In the genomic region with DNA sequence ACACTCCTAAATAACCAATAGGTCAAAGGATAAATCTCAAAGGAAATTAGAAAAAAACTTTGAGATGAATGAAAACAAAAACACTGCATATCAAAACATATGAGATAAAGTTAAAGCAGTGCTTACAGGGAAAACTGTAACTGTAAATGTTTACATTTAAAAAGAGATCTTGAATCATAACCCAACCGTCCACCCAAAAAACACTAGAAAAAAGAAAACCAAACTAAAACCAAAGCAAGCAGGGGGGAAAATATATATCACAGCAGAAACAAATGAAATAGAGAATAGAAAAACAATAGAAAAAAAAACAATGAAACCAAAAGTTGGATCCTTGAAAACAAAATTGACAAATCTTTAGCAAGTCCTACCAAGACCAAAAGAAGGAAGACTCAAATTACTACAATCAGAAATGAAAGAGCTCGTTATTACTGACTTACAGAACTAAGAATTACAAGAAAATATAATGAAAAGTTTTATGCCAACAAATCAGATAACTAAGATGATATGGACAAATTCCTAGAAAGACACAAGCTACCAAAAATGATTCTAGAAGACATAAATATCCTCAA, we compare ENCODE assay signal across 32 cellular contexts.
A peak's percentile ranks its signal among the peaks of the same experiment; 100 is the strongest.
DNase-seq lines count a peak whose midpoint lies in the region; ATAC-seq, FAIRE-seq and TF ChIP-seq lines count a peak whose summit lies in the region.
"Had no signal": no experiment of that assay in that cellular context is flagged by ENCODE, and none has a peak within 500 bp of the region (broad histone marks: within the 10 kb centered on the region; RNA-seq: fewer than 3 reads in every experiment).

No MANE protein-coding gene starts in this region.

- peaks cover 58% of the 10 kb centered on the region for H3K36me3 Mint-ChIP-seq in T-helper 2 cell treated with Interferon-gamma antibody and Interleukin-4, amounts not matched to agents 5 μg/mL and 100 μg/mL, for 36 hours (ENCODE audit: low read depth)
- H3K36me3 Mint-ChIP-seq in WTC11 (peaks cover 16% of the 10 kb centered on the region), naive B cell (peaks cover 34 to 44% of the 10 kb centered on the region in 2 donors)

- peak; percentile 30 for FAIRE-seq in G401.6 (lab: Jason Lieb, UNC)
- FAIRE-seq: bronchial epithelial cell had no signal

- no peak overlapping the region for H3K4me3 ChIP-seq in body of pancreas
- H3K4me3 ChIP-seq: coronary artery, esophagus squamous epithelium, lung, PC-9, smooth muscle cell had no signal

- peak overlapping the region; percentile 55 for H3K27ac Mint-ChIP-seq in T-helper 2 cell treated with Interferon-gamma antibody and Interleukin-4, amounts not matched to agents 5 μg/mL and 100 μg/mL, for 36 hours
- peak overlapping the region; percentile 51; the same call in 1 of the 2 replicates for H3K27ac Mint-ChIP-seq in WTC11
- peak overlapping the region in 5 of 6 donors; percentile 7 to 57 (median 53) for H3K27ac Mint-ChIP-seq in naive B cell
- H3K27ac Mint-ChIP-seq: activated naive CD4-positive, alpha-beta T cell treated with anti-CD3 and anti-CD28 coated beads for 36 hours had no signal

- H3K4me3 Mint-ChIP-seq in T-helper 2 cell treated with Interferon-gamma antibody and Interleukin-4, amounts not matched to agents 5 μg/mL and 100 μg/mL, for 36 hours = no peak overlapping the region
- no peak overlapping the region for H3K4me3 Mint-ChIP-seq in WTC11
- peak overlapping the region in 1 of 8 donors; percentile 56 for H3K4me3 Mint-ChIP-seq in naive B cell
- H3K4me3 Mint-ChIP-seq: activated naive CD4-positive, alpha-beta T cell treated with anti-CD3 and anti-CD28 coated beads for 36 hours; H9; neural crest cell had no signal

- no peak overlapping the region for H3K27ac ChIP-seq in body of pancreas
- H3K27ac ChIP-seq: 22Rv1, coronary artery, esophagus squamous epithelium, parathyroid adenoma, PC-9, WERI-Rb-1 had no signal

- peaks cover 22% of the 10 kb centered on the region for H3K4me1 Mint-ChIP-seq in T-helper 2 cell treated with Interferon-gamma antibody and Interleukin-4, amounts not matched to agents 5 μg/mL and 100 μg/mL, for 36 hours (ENCODE audit: low read depth)
- H3K4me1 Mint-ChIP-seq in WTC11 = peaks cover 37% of the 10 kb centered on the region
- H3K4me1 Mint-ChIP-seq in naive B cell = peaks cover 37 to 56% (median 42%) of the 10 kb centered on the region in 3 donors
- H3K4me1 Mint-ChIP-seq: neural crest cell had no signal

- CTCF ChIA-PET in WTC11 (lab: Charles Lee) = interaction anchor here (1.7 kb wide), 1 partner anchor 8 kb away, joined by 9 read pairs; no protein-coding TSS in a partner anchor

- TF ChIP-seq CTCF in WTC11 (IDR thresholded peaks at IDR 0.05) (no peak), body of pancreas (IDR thresholded peaks at IDR 0.05) (no peak)

- H3K9me3 Mint-ChIP-seq in T-helper 2 cell treated with Interferon-gamma antibody and Interleukin-4, amounts not matched to agents 5 μg/mL and 100 μg/mL, for 36 hours = peaks cover 34% of the 10 kb centered on the region
- peaks cover 16% of the 10 kb centered on the region for H3K9me3 Mint-ChIP-seq in WTC11
- H3K9me3 Mint-ChIP-seq in naive B cell = peaks cover 0 to 36% (median 24%) of the 10 kb centered on the region in 7 donors

- no peaks in the 10 kb centered on the region for H3K27me3 ChIP-seq in body of pancreas
- H3K27me3 ChIP-seq: esophagus squamous epithelium had no signal

- H3K9me3 ChIP-seq in body of pancreas = no peaks in the 10 kb centered on the region

- ATAC-seq in WTC11 (no peak), naive B cell (ENCODE audit: low read depth in 2 of 2) (no peak), GM18517 (IDR thresholded peaks at IDR 0.05; ENCODE audit: unreplicated experiment) (no peak), body of pancreas (no peak)

- intact Hi-C loops in body of pancreas (cut with DNase I) = no loop called here

- no peak for DNase-seq in T-helper 2 cell treated with Interferon-gamma antibody and Interleukin-4, amounts not matched to agents 5 μg/mL and 100 μg/mL, for 36 hours (ENCODE audit: low spot score)
- DNase-seq in T-helper 2 cell = no peak
- no peak for DNase-seq in WTC11 (ENCODE audit: low spot score)
- no peak for DNase-seq in naive B cell
- no peak for DNase-seq in activated CD8-positive, alpha-beta memory T cell treated with anti-CD3 and anti-CD28 coated beads, Interleukin-2, amount 50 U/mL, for 4 hours
- no peak for DNase-seq in body of pancreas
- DNase-seq: activated CD4-positive, alpha-beta T cell treated with anti-CD3 and anti-CD28 coated beads, Interleukin-2, amount 50 U/mL, for 48 hours; activated naive CD4-positive, alpha-beta T cell treated with anti-CD3 and anti-CD28 coated beads for 36 hours; amygdala; esophagus squamous epithelium; foreskin melanocyte; H9; NCI-H1092 treated with DMSO at 0.1 percent for 48 hours; NCI-H187 treated with DMSO at 0.1 percent for 48 hours; NCI-H2171 treated with DMSO at 0.1 percent for 48 hours; NCI-H524; PC-9; Right ventricle myocardium superior; stimulated activated CD4-positive, alpha-beta T cell treated with anti-CD3 and anti-CD28 coated beads, Interleukin-2, amount 100 ng/mL, for 24 hours; substantia nigra; T-helper 9 cell; WERI-Rb-1 had no signal

- H3K4me1 ChIP-seq in body of pancreas = peaks cover 3% of the 10 kb centered on the region
- H3K4me1 ChIP-seq: esophagus squamous epithelium, parathyroid adenoma had no signal

- H3K36me3 ChIP-seq in body of pancreas (replicated peaks in 1 of 2; ENCODE audit: insufficient read depth in 1 of 2, low read depth in 2 of 2) = no peaks in the 10 kb centered on the region

- no peak for TF ChIP-seq POLR2A in body of pancreas (IDR thresholded peaks at IDR 0.05)

- POLR2A ChIA-PET in WTC11 (lab: Charles Lee) = no interaction called here

- WGBS in body of pancreas, 2 donors = 73 to 90% methylated on average over 2 of the region's 2 CpGs

- no peaks in the 10 kb centered on the region for H3K27me3 Mint-ChIP-seq in T-helper 2 cell treated with Interferon-gamma antibody and Interleukin-4, amounts not matched to agents 5 μg/mL and 100 μg/mL, for 36 hours (ENCODE audit: low read depth)
- no peaks in the 10 kb centered on the region for H3K27me3 Mint-ChIP-seq in WTC11 (ENCODE audit: low read depth)
- H3K27me3 Mint-ChIP-seq in naive B cell = no peaks in the 10 kb centered on the region
- H3K27me3 Mint-ChIP-seq: IgD-negative memory B cell had no signal

TF ChIP-seq in WTC11, 78 proteins besides CTCF, POLR2A, EP300 and RAD21 (continues in another document):
- TF ChIP-seq HMGA2 (CRISPR knock-in tag; IDR thresholded peaks at IDR 0.05) (no peak), ZNF671 (CRISPR knock-in tag; IDR thresholded peaks at IDR 0.05) (no peak), ZNF138 (CRISPR knock-in tag; conservative IDR thresholded peaks at IDR 0.05) (no peak), ZNF219 (CRISPR knock-in tag; IDR thresholded peaks at IDR 0.05; ENCODE audit: borderline replicate concordance) (no peak), IRF2 (CRISPR knock-in tag; IDR thresholded peaks at IDR 0.05; ENCODE audit: borderline replicate concordance, low read depth) (no peak)
- TF ChIP-seq, protein P1, sequence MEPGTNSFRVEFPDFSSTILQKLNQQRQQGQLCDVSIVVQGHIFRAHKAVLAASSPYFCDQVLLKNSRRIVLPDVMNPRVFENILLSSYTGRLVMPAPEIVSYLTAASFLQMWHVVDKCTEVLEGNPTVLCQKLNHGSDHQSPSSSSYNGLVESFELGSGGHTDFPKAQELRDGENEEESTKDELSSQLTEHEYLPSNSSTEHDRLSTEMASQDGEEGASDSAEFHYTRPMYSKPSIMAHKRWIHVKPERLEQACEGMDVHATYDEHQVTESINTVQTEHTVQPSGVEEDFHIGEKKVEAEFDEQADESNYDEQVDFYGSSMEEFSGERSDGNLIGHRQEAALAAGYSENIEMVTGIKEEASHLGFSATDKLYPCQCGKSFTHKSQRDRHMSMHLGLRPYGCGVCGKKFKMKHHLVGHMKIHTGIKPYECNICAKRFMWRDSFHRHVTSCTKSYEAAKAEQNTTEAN (CRISPR knock-in tag; IDR thresholded peaks at IDR 0.05) = no peak
- TF ChIP-seq, protein P2, sequence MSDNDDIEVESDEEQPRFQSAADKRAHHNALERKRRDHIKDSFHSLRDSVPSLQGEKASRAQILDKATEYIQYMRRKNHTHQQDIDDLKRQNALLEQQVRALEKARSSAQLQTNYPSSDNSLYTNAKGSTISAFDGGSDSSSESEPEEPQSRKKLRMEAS (CRISPR knock-in tag; IDR thresholded peaks at IDR 0.05) = no peak
- TF ChIP-seq, protein P3, sequence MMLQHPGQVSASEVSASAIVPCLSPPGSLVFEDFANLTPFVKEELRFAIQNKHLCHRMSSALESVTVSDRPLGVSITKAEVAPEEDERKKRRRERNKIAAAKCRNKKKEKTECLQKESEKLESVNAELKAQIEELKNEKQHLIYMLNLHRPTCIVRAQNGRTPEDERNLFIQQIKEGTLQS (CRISPR knock-in tag; conservative IDR thresholded peaks at IDR 0.05) = no peak
- TF ChIP-seq, protein P4, sequence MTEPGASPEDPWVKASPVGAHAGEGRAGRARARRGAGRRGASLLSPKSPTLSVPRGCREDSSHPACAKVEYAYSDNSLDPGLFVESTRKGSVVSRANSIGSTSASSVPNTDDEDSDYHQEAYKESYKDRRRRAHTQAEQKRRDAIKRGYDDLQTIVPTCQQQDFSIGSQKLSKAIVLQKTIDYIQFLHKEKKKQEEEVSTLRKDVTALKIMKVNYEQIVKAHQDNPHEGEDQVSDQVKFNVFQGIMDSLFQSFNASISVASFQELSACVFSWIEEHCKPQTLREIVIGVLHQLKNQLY (CRISPR knock-in tag; IDR thresholded peaks at IDR 0.05) = no peak
- TF ChIP-seq, protein P5, sequence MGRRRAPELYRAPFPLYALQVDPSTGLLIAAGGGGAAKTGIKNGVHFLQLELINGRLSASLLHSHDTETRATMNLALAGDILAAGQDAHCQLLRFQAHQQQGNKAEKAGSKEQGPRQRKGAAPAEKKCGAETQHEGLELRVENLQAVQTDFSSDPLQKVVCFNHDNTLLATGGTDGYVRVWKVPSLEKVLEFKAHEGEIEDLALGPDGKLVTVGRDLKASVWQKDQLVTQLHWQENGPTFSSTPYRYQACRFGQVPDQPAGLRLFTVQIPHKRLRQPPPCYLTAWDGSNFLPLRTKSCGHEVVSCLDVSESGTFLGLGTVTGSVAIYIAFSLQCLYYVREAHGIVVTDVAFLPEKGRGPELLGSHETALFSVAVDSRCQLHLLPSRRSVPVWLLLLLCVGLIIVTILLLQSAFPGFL (CRISPR knock-in tag; IDR thresholded peaks at IDR 0.05; ENCODE audit: borderline replicate concordance) = no peak
